Comparison of ENCODE assay signal across 36 cellular contexts in genomic region chr18:60319129-60319528, GRCh38. TPM values are rescaled to one million over a fixed set of nuclear protein-coding genes. Genes with fewer than 3 reads are reported as not detected.
"Had no signal": no experiment of that assay in that cellular context is flagged by ENCODE, and none has a peak within 500 bp of the region (broad histone marks: within the 10 kb centered on the region; RNA-seq: fewer than 3 reads in every experiment).

No MANE protein-coding gene starts in this region.

- H3K9me3 Mint-ChIP-seq: T-helper 2 cell treated with Interferon-gamma antibody and Interleukin-4, amounts not matched to agents 5 μg/mL and 100 μg/mL, for 36 hours had no signal

- H3K4me3 ChIP-seq: esophagus muscularis mucosa, gastrocnemius medialis, heart left ventricle had no signal

- H3K4me1 Mint-ChIP-seq: activated CD4-positive, alpha-beta memory T cell treated with anti-CD3 and anti-CD28 coated beads, Interleukin-2, amount 10 ng/mL, durations not matched to agents 7 days and 5 days; activated CD4-positive, alpha-beta T cell treated with anti-CD3 and anti-CD28 coated beads, Interleukin-2, amount 10 ng/mL, durations not matched to agents 7 days and 5 days; T-cell; T-helper 17 cell had no signal

- H3K9me3 ChIP-seq: gastrocnemius medialis had no signal

- H3K36me3 ChIP-seq: brain microvascular endothelial cell, esophagus muscularis mucosa, gastrocnemius medialis, heart left ventricle, WERI-Rb-1 had no signal

- H3K27ac Mint-ChIP-seq: activated CD4-positive, alpha-beta memory T cell treated with anti-CD3 and anti-CD28 coated beads, Interleukin-2, amount 10 ng/mL, durations not matched to agents 7 days and 5 days; activated CD4-positive, alpha-beta T cell treated with anti-CD3 and anti-CD28 coated beads, Interleukin-2, amount 10 ng/mL, durations not matched to agents 7 days and 5 days; activated naive CD8-positive, alpha-beta T cell; activated T-cell treated with anti-CD3 and anti-CD28 coated beads, Interleukin-2, amount 50 U/mL, for 24 hours; activated T-cell treated with anti-CD3 and anti-CD28 coated beads, Interleukin-2, amount 50 U/mL, for 72 hours; effector memory CD8-positive, alpha-beta T cell; T-cell; T-helper 17 cell; T-helper 2 cell treated with Interferon-gamma antibody and Interleukin-4, amounts not matched to agents 5 μg/mL and 100 μg/mL, for 36 hours had no signal

- H3K4me1 ChIP-seq: esophagus muscularis mucosa, foreskin keratinocyte, gastrocnemius medialis, heart left ventricle had no signal

- H3K4me3 Mint-ChIP-seq: activated CD4-positive, alpha-beta memory T cell treated with anti-CD3 and anti-CD28 coated beads, Interleukin-2, amount 10 ng/mL, durations not matched to agents 7 days and 5 days; activated CD4-positive, alpha-beta T cell treated with anti-CD3 and anti-CD28 coated beads, Interleukin-2, amount 10 ng/mL, durations not matched to agents 7 days and 5 days; activated naive CD8-positive, alpha-beta T cell; activated T-cell treated with anti-CD3 and anti-CD28 coated beads, Interleukin-2, amount 50 U/mL, for 24 hours; activated T-cell treated with anti-CD3 and anti-CD28 coated beads, Interleukin-2, amount 50 U/mL, for 72 hours; effector memory CD8-positive, alpha-beta T cell; T-cell; T-helper 17 cell; T-helper 2 cell treated with Interferon-gamma antibody and Interleukin-4, amounts not matched to agents 5 μg/mL and 100 μg/mL, for 36 hours had no signal

- H3K27me3 ChIP-seq: brain microvascular endothelial cell, esophagus muscularis mucosa, gastrocnemius medialis, heart left ventricle had no signal

- DNase-seq: activated CD4-positive, alpha-beta memory T cell treated with anti-CD3 and anti-CD28 coated beads, Interleukin-2, amount 10 ng/mL, durations not matched to agents 7 days and 5 days; activated CD4-positive, alpha-beta T cell treated with anti-CD3 and anti-CD28 coated beads for 1 hour; activated CD4-positive, alpha-beta T cell treated with anti-CD3 and anti-CD28 coated beads for 4 hours; activated CD4-positive, alpha-beta T cell treated with anti-CD3 and anti-CD28 coated beads, Interleukin-2, amount 10 ng/mL, durations not matched to agents 7 days and 5 days; activated CD4-positive, alpha-beta T cell treated with anti-CD3 and anti-CD28 coated beads, Interleukin-2, amount 50 U/mL, for 4 hours; activated CD4-positive, CD25-positive, alpha-beta regulatory T cell; activated CD8-positive, alpha-beta memory T cell treated with anti-CD3 and anti-CD28 coated beads, Interleukin-2, amount 50 U/mL, for 48 hours; activated gamma-delta T cell treated with Interleukin-2 at 50 U/mL for 16 hours; activated naive CD4-positive, alpha-beta T cell treated with anti-CD3 and anti-CD28 coated beads, Interleukin-2, amount 50 U/mL, for 16 hours; activated naive CD4-positive, alpha-beta T cell treated with Interleukin-2 at 50 U/mL for 16 hours; activated T-cell treated with anti-CD3 and anti-CD28 coated beads for 4 hours; activated T-cell treated with anti-CD3 and anti-CD28 coated beads, Interleukin-2, amount 50 U/mL, for 24 hours; activated T-cell treated with anti-CD3 and anti-CD28 coated beads, Interleukin-2, amount 50 U/mL, for 72 hours; amniotic stem cell; anterior cingulate cortex; brain microvascular endothelial cell; caudate nucleus; cortex of kidney; dermis blood vessel endothelial cell; effector CD4-positive, alpha-beta T cell; effector memory CD8-positive, alpha-beta T cell; erythroblast; foreskin keratinocyte; gastrocnemius medialis; glutamatergic neuron; heart left ventricle; T-cell; T-helper 17 cell; T1000; WERI-Rb-1 had no signal

- H3K36me3 Mint-ChIP-seq: activated naive CD8-positive, alpha-beta T cell; T-cell had no signal

- ATAC-seq: activated T-cell treated with anti-CD3 and anti-CD28 coated beads, Interleukin-2, amount 50 U/mL, for 72 hours; effector memory CD8-positive, alpha-beta T cell; foreskin keratinocyte; gastrocnemius medialis; heart left ventricle; T-cell; T-helper 17 cell had no signal

- H3K27ac ChIP-seq: brain microvascular endothelial cell, esophagus muscularis mucosa, foreskin keratinocyte, gastrocnemius medialis, heart left ventricle, WERI-Rb-1 had no signal

- H3K27me3 Mint-ChIP-seq: activated CD4-positive, alpha-beta memory T cell treated with anti-CD3 and anti-CD28 coated beads, Interleukin-2, amount 10 ng/mL, durations not matched to agents 7 days and 5 days; activated CD4-positive, alpha-beta T cell treated with anti-CD3 and anti-CD28 coated beads, Interleukin-2, amount 10 ng/mL, durations not matched to agents 7 days and 5 days; activated naive CD8-positive, alpha-beta T cell; activated T-cell treated with anti-CD3 and anti-CD28 coated beads, Interleukin-2, amount 50 U/mL, for 24 hours; effector memory CD8-positive, alpha-beta T cell; T-cell; T-helper 17 cell had no signal

RNA-seq across cellular contexts. Expression of gene MC4R, which starts 53.4 kb away (rescaled TPM):
- total RNA-seq: activated CD4-positive, alpha-beta memory T cell treated with anti-CD3 and anti-CD28 coated beads, Interleukin-2, amount 10 ng/mL, durations not matched to agents 7 days and 5 days; activated CD4-positive, alpha-beta T cell treated with anti-CD3 and anti-CD28 coated beads, Interleukin-2, amount 10 ng/mL, durations not matched to agents 7 days and 5 days; activated T-cell treated with anti-CD3 and anti-CD28 coated beads, Interleukin-2, amount 50 U/mL, for 72 hours; astrocyte; chondrocyte; dermis blood vessel endothelial cell; foreskin keratinocyte; gastrocnemius medialis; heart left ventricle; T-cell; T-helper 17 cell had no signal
- polyA plus RNA-seq: adipose tissue, foreskin keratinocyte, heart left ventricle had no signal
